In genomic region chr16:3097266-3097665, GRCh38 we compare ENCODE assay signal across 31 cellular contexts. TPM values are rescaled to one million over a fixed set of nuclear protein-coding genes. Genes with fewer than 3 reads are reported as not detected.
A peak's percentile ranks its signal among the peaks of the same experiment; 100 is the strongest.
DNase-seq lines count a peak whose midpoint lies in the region; ATAC-seq and TF ChIP-seq lines count a peak whose summit lies in the region.
"Had no signal": no experiment of that assay in that cellular context is flagged by ENCODE, and none has a peak within 500 bp of the region (broad histone marks: within the 10 kb centered on the region; RNA-seq: fewer than 3 reads in every experiment).

No MANE protein-coding gene starts in this region.

- H3K27me3 ChIP-seq in GM23338 (ENCODE audit: insufficient read depth) (no peaks in the 10 kb centered on the region), SJCRH30 (no peaks in the 10 kb centered on the region), neural progenitor cell (peaks cover 6% of the 10 kb centered on the region), osteoblast (ENCODE audit: insufficient read depth, low read length) (peaks cover 13% of the 10 kb centered on the region)
- H3K27me3 ChIP-seq: ascending aorta, colonic mucosa, right atrium auricular region had no signal

- TF ChIP-seq CTCF in GM23338 (conservative IDR thresholded peaks at IDR 0.05; ENCODE audit: low read depth in 2 of 2) (no peak), neural progenitor cell (IDR thresholded peaks at IDR 0.05) (no peak), osteoblast (IDR thresholded peaks at IDR 0.05; ENCODE audit: extremely low read depth, low read depth, low read length) (no peak)

- H3K9me3 ChIP-seq in SJCRH30 (replicated peaks) = no peaks in the 10 kb centered on the region
- H3K9me3 ChIP-seq in iPS-18c (ENCODE audit: control insufficient read depth, insufficient read depth, low read length) = no peaks in the 10 kb centered on the region
- H3K9me3 ChIP-seq in neural progenitor cell (ENCODE audit: low read depth) = no peaks in the 10 kb centered on the region
- H3K9me3 ChIP-seq in osteoblast (ENCODE audit: low read depth, low read length) = no peaks in the 10 kb centered on the region
- H3K9me3 ChIP-seq: ascending aorta, colonic mucosa, right atrium auricular region had no signal

- ATAC-seq in GM23338 (peak; percentile 2), GM21619 (IDR thresholded peaks at IDR 0.05; ENCODE audit: unreplicated experiment) (no peak)
- ATAC-seq: stimulated activated naive CD8-positive, alpha-beta T cell treated with anti-CD3 and anti-CD28 coated beads, Interleukin-15, Interleukin-2, amounts not matched to agents 100 U/mL and 50 U/mL, for 24 hours had no signal

- DNase-seq in GM23338 (ENCODE audit: low spot score) (peak; percentile 69), SJCRH30 (no peak), neural progenitor cell (ENCODE audit: low spot score) (no peak), SK-N-DZ (ENCODE audit: low spot score) (no peak), osteoblast (ENCODE audit: insufficient read length, low spot score, missing footprints) (no peak)
- DNase-seq in activated naive CD4-positive, alpha-beta T cell (lab: John Stamatoyannopoulos, UW) = no peak
- DNase-seq: activated CD4-positive, alpha-beta T cell treated with anti-CD3 and anti-CD28 coated beads for 48 hours; activated effector memory CD4-positive, alpha-beta T cell treated with anti-CD3 and anti-CD28 coated beads, Interleukin-2, amount 50 U/mL, for 16 hours; activated naive CD8-positive, alpha-beta T cell treated with anti-CD3 and anti-CD28 coated beads for 36 hours; activated T-cell treated with anti-CD3 and anti-CD28 coated beads, Interleukin-2, amount 50 U/mL, for 1 hour; colonic mucosa; effector CD4-positive, alpha-beta T cell; NCI-H1048; NCI-H1694 treated with DMSO at 0.1 percent for 48 hours; NCI-H446 treated with DMSO at 0.1 percent for 48 hours; NCI-H774; SHP77 treated with DMSO at 0.1 percent for 48 hours; small intestine; stimulated activated naive CD8-positive, alpha-beta T cell treated with anti-CD3 and anti-CD28 coated beads, Interleukin-15, Interleukin-2, amounts not matched to agents 100 U/mL and 50 U/mL, for 24 hours; SW 1271; T-helper 9 cell had no signal

- H3F3A ChIP-seq in GM23338 (replicated peaks; ENCODE audit: low read depth) (peaks cover 45% of the 10 kb centered on the region), neural progenitor cell (ENCODE audit: low read depth) (peaks cover 42% of the 10 kb centered on the region)

- H3K27ac ChIP-seq in GM23338 (ENCODE audit: low read depth) = peak overlapping the region; percentile 99
- peak overlapping the region; percentile 29; the same call in 1 of the 2 replicates for H3K27ac ChIP-seq in SJCRH30
- no peak overlapping the region for H3K27ac ChIP-seq in neural progenitor cell
- H3K27ac ChIP-seq in osteoblast (ENCODE audit: low read depth, low read length) = no peak overlapping the region
- H3K27ac ChIP-seq: ascending aorta, cardiac muscle cell, colonic mucosa, epithelial cell of prostate, right atrium auricular region had no signal

- H3K4me3 Mint-ChIP-seq in GM23338 (peak overlapping the region; percentile 99), neural progenitor cell (peak overlapping the region; percentile 2)
- H3K4me3 Mint-ChIP-seq: activated naive CD8-positive, alpha-beta T cell treated with anti-CD3 and anti-CD28 coated beads for 36 hours had no signal

- peak overlapping the region; percentile 89 for H3K4me3 ChIP-seq in GM23338
- no peak overlapping the region for H3K4me3 ChIP-seq in SJCRH30
- H3K4me3 ChIP-seq in iPS-18c (ENCODE audit: insufficient read depth, low read depth, low read length) = peak overlapping the region; percentile 95
- no peak overlapping the region for H3K4me3 ChIP-seq in neural progenitor cell
- H3K4me3 ChIP-seq in osteoblast (ENCODE audit: insufficient read depth, low read length) = no peak overlapping the region
- H3K4me3 ChIP-seq: ascending aorta, cardiac muscle cell, colonic mucosa, lung, right atrium auricular region had no signal

- H4K20me1 ChIP-seq in GM23338 (replicated peaks; ENCODE audit: insufficient read depth) (peaks cover 22% of the 10 kb centered on the region; the same call in 1 of the 2 replicates), neural progenitor cell (ENCODE audit: low read depth) (no peaks in the 10 kb centered on the region), osteoblast (ENCODE audit: insufficient read depth, low read length) (no peaks in the 10 kb centered on the region)

- H3K36me3 Mint-ChIP-seq in GM23338 (ENCODE audit: low read depth) = peaks cover 62% of the 10 kb centered on the region
- H3K36me3 Mint-ChIP-seq in neural progenitor cell = no peaks in the 10 kb centered on the region
- H3K36me3 Mint-ChIP-seq: activated naive CD8-positive, alpha-beta T cell treated with anti-CD3 and anti-CD28 coated beads for 36 hours; CD14-positive monocyte; IgD-negative memory B cell had no signal

- H2AFZ ChIP-seq in GM23338 (no peak overlapping the region), neural progenitor cell (replicated peaks) (no peak overlapping the region), osteoblast (ENCODE audit: low read length) (no peak overlapping the region)

- H3K9ac ChIP-seq in neural progenitor cell = no peak overlapping the region

- H3K79me2 ChIP-seq in GM23338 (replicated peaks; ENCODE audit: insufficient read depth) (peaks cover 58% of the 10 kb centered on the region), neural progenitor cell (ENCODE audit: low read depth) (peaks cover 38% of the 10 kb centered on the region), osteoblast (ENCODE audit: insufficient read depth, low read length) (no peaks in the 10 kb centered on the region)

- H3K9me3 Mint-ChIP-seq in GM23338 (no peaks in the 10 kb centered on the region; the same call in 2 of the 3 replicates), neural progenitor cell (no peaks in the 10 kb centered on the region)
- H3K9me3 Mint-ChIP-seq: activated naive CD8-positive, alpha-beta T cell treated with anti-CD3 and anti-CD28 coated beads for 36 hours; IgD-negative memory B cell had no signal

- H3K27ac Mint-ChIP-seq in GM23338 (peak overlapping the region; percentile 99), neural progenitor cell (no peak overlapping the region)
- H3K27ac Mint-ChIP-seq: activated naive CD8-positive, alpha-beta T cell treated with anti-CD3 and anti-CD28 coated beads for 36 hours had no signal

- H3K36me3 ChIP-seq in GM23338 (ENCODE audit: insufficient read depth) = peaks cover 16% of the 10 kb centered on the region; the same call in 1 of the 2 replicates
- no peaks in the 10 kb centered on the region for H3K36me3 ChIP-seq in SJCRH30
- H3K36me3 ChIP-seq in neural progenitor cell = no peaks in the 10 kb centered on the region
- H3K36me3 ChIP-seq in osteoblast (ENCODE audit: insufficient read depth, low read length) = no peaks in the 10 kb centered on the region
- H3K36me3 ChIP-seq: ascending aorta, cardiac muscle cell, colonic mucosa, right atrium auricular region had no signal

- no peaks in the 10 kb centered on the region for H3K9me2 ChIP-seq in GM23338 (ENCODE audit: insufficient read depth)

- peaks cover 47% of the 10 kb centered on the region for H3K4me1 ChIP-seq in GM23338 (ENCODE audit: insufficient read depth)
- H3K4me1 ChIP-seq in SJCRH30 = peaks cover 24% of the 10 kb centered on the region
- H3K4me1 ChIP-seq in neural progenitor cell = peaks cover 31% of the 10 kb centered on the region
- peaks cover 6% of the 10 kb centered on the region for H3K4me1 ChIP-seq in osteoblast (ENCODE audit: insufficient read depth, low read length)
- H3K4me1 ChIP-seq: colonic mucosa had no signal

- H3K4me1 Mint-ChIP-seq in GM23338 = peaks cover 40% of the 10 kb centered on the region
- peaks cover 44% of the 10 kb centered on the region for H3K4me1 Mint-ChIP-seq in neural progenitor cell

- H3K27me3 Mint-ChIP-seq in GM23338 (ENCODE audit: insufficient read depth, low read depth, poor library complexity) (peaks cover 42% of the 10 kb centered on the region), neural progenitor cell (ENCODE audit: insufficient read depth, low read depth) (peaks cover 18% of the 10 kb centered on the region)
- H3K27me3 Mint-ChIP-seq: activated naive CD8-positive, alpha-beta T cell treated with anti-CD3 and anti-CD28 coated beads for 36 hours; IgD-negative memory B cell had no signal

- peak overlapping the region; percentile 85 for H3K4me2 ChIP-seq in GM23338
- peak overlapping the region; percentile 81 for H3K4me2 ChIP-seq in neural progenitor cell
- no peak overlapping the region for H3K4me2 ChIP-seq in osteoblast (ENCODE audit: insufficient read depth, low read length)

RNA-seq across cellular contexts. Expression of gene ZSCAN10, which starts 1.8 kb away (rescaled TPM):
- 434 and 519 TPM in 2 replicates for total RNA-seq in GM23338 (2014; rRNA removed; shearing (Covaris generic))
- 217 and 220 TPM in 2 replicates for polyA plus RNA-seq in GM23338 (2016; fragmentation: Nextera tagmentation; extraction: Ambion mirVana)
- total RNA-seq in SJCRH30 (2014; rRNA removed; shearing (Covaris generic)) = 0.73 and 0.76 TPM in 2 replicates
- 5.4 and 16.2 TPM in 2 replicates for total RNA-seq in neural progenitor cell (ENCODE audit: low replicate concordance)
- polyA plus RNA-seq in SK-N-DZ (2014; cell fraction: cytosol; rRNA removed) = not detected in 2 replicates
- 0.69 TPM in 1 of 2 replicates, not detected in the other for polyA plus RNA-seq in SK-N-DZ (2014; cell fraction: nucleus; rRNA removed)
- total RNA-seq in osteoblast = not detected in 2 replicates
- total RNA-seq: activated naive CD8-positive, alpha-beta T cell treated with anti-CD3 and anti-CD28 coated beads for 36 hours; ascending aorta; right atrium auricular region; urinary bladder had no signal
- polyA plus RNA-seq: cardiac muscle cell, CD14-positive monocyte, IgD-negative memory B cell, urinary bladder had no signal

RNA-seq across cellular contexts. Expression of gene ZNF205, which starts 15.1 kb away (rescaled TPM):
- total RNA-seq in GM23338 (2014; rRNA removed; shearing (Covaris generic)) = 29.1 and 29.9 TPM in 2 replicates
- polyA plus RNA-seq in GM23338 (2016; fragmentation: Nextera tagmentation; extraction: Ambion mirVana) = 15.7 and 16.6 TPM in 2 replicates
- 12.9 and 13.7 TPM in 2 replicates for total RNA-seq in SJCRH30 (2014; rRNA removed; shearing (Covaris generic))
- 5.4 and 19.6 TPM in 2 replicates for total RNA-seq in neural progenitor cell (ENCODE audit: low replicate concordance)
- polyA plus RNA-seq in SK-N-DZ (2014; cell fraction: cytosol; rRNA removed) = 20.0 and 28.5 TPM in 2 replicates
- polyA plus RNA-seq in SK-N-DZ (2014; cell fraction: nucleus; rRNA removed) = 26.1 and 28.8 TPM in 2 replicates
- total RNA-seq in osteoblast = 17.4 and 17.7 TPM in 2 replicates
- polyA plus RNA-seq: IgD-negative memory B cell had no signal

RNA-seq across cellular contexts. Expression of gene IL32, which starts 31.8 kb away (rescaled TPM):
- 2.3 TPM in 1 of 2 replicates, not detected in the other for total RNA-seq in GM23338 (2014; rRNA removed; shearing (Covaris generic))
- 6.1 and 7.7 TPM in 2 replicates for polyA plus RNA-seq in GM23338 (2016; fragmentation: Nextera tagmentation; extraction: Ambion mirVana)
- 158 and 177 TPM in 2 replicates for total RNA-seq in SJCRH30 (2014; rRNA removed; shearing (Covaris generic))
- total RNA-seq in neural progenitor cell (ENCODE audit: low replicate concordance) (1.4 TPM in 1 of 2 replicates, not detected in the other), osteoblast (0.72 TPM in 1 of 2 replicates, not detected in the other)
- polyA plus RNA-seq in SK-N-DZ (2014; cell fraction: cytosol; rRNA removed) = not detected in 2 replicates
- not detected in 2 replicates for polyA plus RNA-seq in SK-N-DZ (2014; cell fraction: nucleus; rRNA removed)

RNA-seq across cellular contexts. Expression of gene ZNF213, which starts 37.6 kb away (rescaled TPM):
- 10.4 and 10.6 TPM in 2 replicates for total RNA-seq in GM23338 (2014; rRNA removed; shearing (Covaris generic))
- polyA plus RNA-seq in GM23338 (2016; fragmentation: Nextera tagmentation; extraction: Ambion mirVana) = 2.9 and 3.5 TPM in 2 replicates
- 2.5 and 3.0 TPM in 2 replicates for total RNA-seq in SJCRH30 (2014; rRNA removed; shearing (Covaris generic))
- total RNA-seq in neural progenitor cell (ENCODE audit: low replicate concordance) = 1.3 and 4.0 TPM in 2 replicates
- polyA plus RNA-seq in SK-N-DZ (2014; cell fraction: cytosol; rRNA removed) = 6.1 and 7.0 TPM in 2 replicates
- 7.0 and 9.3 TPM in 2 replicates for polyA plus RNA-seq in SK-N-DZ (2014; cell fraction: nucleus; rRNA removed)
- 8.0 and 9.4 TPM in 2 replicates for total RNA-seq in osteoblast

RNA-seq across cellular contexts. Expression of gene MMP25, which starts 50.9 kb away (rescaled TPM):
- 15.9 and 18.8 TPM in 2 replicates for total RNA-seq in GM23338 (2014; rRNA removed; shearing (Covaris generic))
- polyA plus RNA-seq in GM23338 (2016; fragmentation: Nextera tagmentation; extraction: Ambion mirVana) = 6.1 and 7.7 TPM in 2 replicates
- 0.06 and 0.13 TPM in 2 replicates for total RNA-seq in SJCRH30 (2014; rRNA removed; shearing (Covaris generic))
- total RNA-seq in neural progenitor cell (ENCODE audit: low replicate concordance) (0.58 and 0.62 TPM in 2 replicates), osteoblast (under 0.01 TPM in 1 of 2 replicates, not detected in the other)
- polyA plus RNA-seq in SK-N-DZ (2014; cell fraction: cytosol; rRNA removed) = not detected in 2 replicates
- polyA plus RNA-seq in SK-N-DZ (2014; cell fraction: nucleus; rRNA removed) = not detected in 2 replicates

Comparison
In these comparisons a context has a peak if more than half of its experiments do, and no peak if none do; other contexts are left out.
1. H3K27ac ChIP-seq: peak in GM23338 (single experiment) and SJCRH30 (single experiment); none in neural progenitor cell (single experiment) and osteoblast (single experiment).
2. H3K4me3 ChIP-seq: peak in GM23338 (single experiment) and iPS-18c (single experiment); none in SJCRH30 (single experiment), neural progenitor cell (single experiment) and osteoblast (single experiment).
3. RNA of gene ZSCAN10, which starts 1.8 kb away (total RNA-seq): 434 to 519 TPM in GM23338; 5.4 to 16.2 TPM in neural progenitor cell, 0.73 to 0.76 TPM in SJCRH30 and not detected in osteoblast; every median in the first group is over 10 times any median in the second.
4. RNA of gene IL32, which starts 31.8 kb away (total RNA-seq): 158 to 177 TPM in SJCRH30; 2.3 TPM in GM23338, 1.4 TPM in neural progenitor cell and 0.72 TPM in osteoblast; every median in the first group is over 10 times any median in the second.